Comparison of ENCODE assay signal across 35 cellular contexts in the genomic region with DNA sequence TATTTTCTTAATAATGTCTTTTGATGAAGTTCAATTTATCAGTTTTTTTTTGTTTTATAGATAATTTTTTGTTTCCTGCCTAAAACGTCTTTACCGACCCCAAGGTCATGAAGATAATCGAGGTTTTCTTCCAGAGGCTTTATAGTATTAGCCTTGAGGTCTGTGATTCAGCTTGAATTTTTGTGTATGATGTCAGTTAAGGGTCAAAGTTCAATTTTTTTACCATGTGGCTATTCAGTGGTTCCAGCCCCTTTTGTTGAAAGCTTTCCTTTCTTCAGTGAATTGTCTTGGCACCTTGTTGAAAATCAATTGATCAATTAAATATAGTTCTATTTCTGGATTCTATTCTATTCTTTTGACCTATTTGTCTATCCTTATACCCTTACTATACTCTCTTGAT. TPM values are rescaled to one million over a fixed set of nuclear protein-coding genes. Genes with fewer than 3 reads are reported as not detected.
DNase-seq lines count a peak whose midpoint lies in the region; ATAC-seq, FAIRE-seq and TF ChIP-seq lines count a peak whose summit lies in the region.
"Had no signal": no experiment of that assay in that cellular context is flagged by ENCODE, and none has a peak within 500 bp of the region (broad histone marks: within the 10 kb centered on the region; RNA-seq: fewer than 3 reads in every experiment).

No MANE protein-coding gene starts in this region.

- ATAC-seq in IMR-90 (ENCODE audit: low read depth) (no peak), HepG2 (no peak), GM19351 (IDR thresholded peaks at IDR 0.05; ENCODE audit: unreplicated experiment) (no peak)
- ATAC-seq: left ventricle myocardium superior; natural killer cell treated with Interleukin-12 subunit alpha and Interleukin-12 subunit beta and Interleukin-15 and Interleukin-18, amount 100 ng/mL, for 72 hours; Panc1; T-cell had no signal

- POLR2A ChIA-PET in IMR-90 (lab: Charles Lee; ENCODE audit: unreplicated experiment) = no interaction called here
- POLR2A ChIA-PET in HepG2 (lab: Yijun Ruan, JAX) = no interaction called here

- no TSS peak for BruUV-seq in IMR-90 (replicated peaks; lab: Mats Ljungman, UMichigan)
- BruUV-seq in HepG2 (replicated peaks; lab: Mats Ljungman, UMichigan) = no TSS peak

- peaks cover 5 to 10% of the 10 kb centered on the region in 2 experiments; a peak in 3 of 4 replicates for H3K79me1 ChIP-seq in IMR-90 (ENCODE audit: low read depth in 1 of 2, low read length in 2 of 2)

- H3K9me3 ChIP-seq in IMR-90 (ENCODE audit: control insufficient read depth, insufficient read depth, low read length) (no peaks in the 10 kb centered on the region), astrocyte (ENCODE audit: insufficient read depth, low read depth, low read length) (no peaks in the 10 kb centered on the region), HepG2 (ENCODE audit: low read length) (no peaks in the 10 kb centered on the region)
- H3K9me3 ChIP-seq: esophagus muscularis mucosa, stomach, thyroid gland had no signal

- no peaks in the 10 kb centered on the region for H4K20me1 ChIP-seq in IMR-90 (ENCODE audit: insufficient read depth, low read length)
- H4K20me1 ChIP-seq in astrocyte (ENCODE audit: insufficient read depth, low read length) = no peaks in the 10 kb centered on the region
- H4K20me1 ChIP-seq in HepG2 (ENCODE audit: insufficient read depth, low read length) = no peaks in the 10 kb centered on the region

- no peaks in the 10 kb centered on the region for H3K27me3 ChIP-seq in ACC112 (ENCODE audit: insufficient read depth, low read length)
- H3K27me3 ChIP-seq in IMR-90 (ENCODE audit: control insufficient read depth, insufficient read depth, low read length) = no peaks in the 10 kb centered on the region
- no peaks in the 10 kb centered on the region for H3K27me3 ChIP-seq in astrocyte (ENCODE audit: insufficient read depth, low read length)
- no peaks in the 10 kb centered on the region for H3K27me3 ChIP-seq in HepG2 (ENCODE audit: control insufficient read depth in 1 of 2, insufficient read depth in 2 of 2, low read length in 2 of 2)
- H3K27me3 ChIP-seq: thyroid gland had no signal

- H3K23ac ChIP-seq in IMR-90 (ENCODE audit: low read depth, low read length) = no peak overlapping the region

- H3K79me2 ChIP-seq in ACC112 (ENCODE audit: control insufficient read depth, insufficient read depth, low read length, unreplicated experiment) = peaks cover 18% of the 10 kb centered on the region
- no peaks in the 10 kb centered on the region for H3K79me2 ChIP-seq in astrocyte (ENCODE audit: insufficient read depth, low read length)
- H3K79me2 ChIP-seq in HepG2 (ENCODE audit: insufficient read depth, low read length) = peaks cover 18% of the 10 kb centered on the region

- H2BK20ac ChIP-seq in IMR-90 (ENCODE audit: low read depth, low read length) = no peak overlapping the region

- H3K4me3 ChIP-seq in ACC112 (ENCODE audit: low read depth, low read length) = no peak overlapping the region
- no peak overlapping the region for H3K4me3 ChIP-seq in IMR-90 (ENCODE audit: insufficient read depth, low read depth, low read length)
- H3K4me3 ChIP-seq in astrocyte (ENCODE audit: insufficient read depth, low read depth, low read length) = no peak overlapping the region
- no peak overlapping the region for H3K4me3 ChIP-seq in HepG2 (replicated peaks in 1 of 3; ENCODE audit: insufficient read depth in 1 of 3, low read depth in 2 of 3, low read length in 3 of 3)
- H3K4me3 ChIP-seq: esophagus muscularis mucosa, smooth muscle cell, stomach, thyroid gland had no signal

- 0 out of 2 replicates have a peak, but pooled peaks cover 2% of the 10 kb centered on the region for H3K9me1 ChIP-seq in IMR-90 (ENCODE audit: insufficient read depth, low read length)

- DNase-seq in IMR-90 = peak; percentile 47
- DNase-seq in astrocyte (ENCODE audit: low read depth) = peak; percentile 26
- peak; percentile 41 for DNase-seq in HepG2 (ENCODE audit: low spot score)
- no peak for DNase-seq in mesenteric fat pad (ENCODE audit: low spot score)
- no peak for DNase-seq in NCI-H69 (lab: John Stamatoyannopoulos, UW)
- DNase-seq in activated CD4-positive, alpha-beta T cell treated with anti-CD3 and anti-CD28 coated beads for 4 hours = no peak
- DNase-seq: activated CD4-positive, alpha-beta T cell treated with anti-CD3 and anti-CD28 coated beads, Interleukin-2, amount 50 U/mL, for 48 hours; activated CD4-positive, CD25-positive, alpha-beta regulatory T cell; activated naive CD4-positive, alpha-beta T cell treated with anti-CD3 and anti-CD28 coated beads for 36 hours; AML-193; amniotic stem cell; CD4-positive, alpha-beta T cell; DMS 273 treated with DMSO at 0.1 percent for 48 hours; GDM1; H9; left ventricle myocardium superior; midbrain; NCI-H1048; NCI-H1694 treated with DMSO at 0.1 percent for 48 hours; NCI-H2171 treated with DMSO at 0.1 percent for 48 hours; NCI-H524 treated with DMSO at 0.1 percent for 48 hours; NK-92 treated with Interleukin-12 subunit alpha and Interleukin-12 subunit beta, amount 100 ng/mL, for 24 hours; stimulated activated CD4-positive, alpha-beta T cell treated with anti-CD3 and anti-CD28 coated beads, Interleukin-2, amount 100 ng/mL, for 24 hours; stomach; T-cell; thyroid gland had no signal

- H2BK15ac ChIP-seq in IMR-90 (ENCODE audit: low read depth, low read length) = no peak overlapping the region

- peaks cover 3% of the 10 kb centered on the region for H3K36me3 Mint-ChIP-seq in astrocyte (ENCODE audit: low read depth, unreplicated experiment)
- H3K36me3 Mint-ChIP-seq: natural killer cell treated with Interleukin-12 subunit alpha and Interleukin-12 subunit beta and Interleukin-15 and Interleukin-18, amount 100 ng/mL, for 72 hours; T-cell had no signal

- no peak overlapping the region for H2AFZ ChIP-seq in ACC112 (ENCODE audit: low read length, unreplicated experiment)
- H2AFZ ChIP-seq in IMR-90 (replicated peaks; ENCODE audit: low read length, poor library complexity) = no peak overlapping the region
- H2AFZ ChIP-seq in astrocyte (ENCODE audit: low read depth, low read length) = no peak overlapping the region
- no peak overlapping the region for H2AFZ ChIP-seq in HepG2 (ENCODE audit: low read length)

- no peak overlapping the region for H2BK120ac ChIP-seq in IMR-90 (ENCODE audit: low read depth, low read length)

- H2AK9ac ChIP-seq in IMR-90 (replicated peaks; ENCODE audit: low read depth, low read length, poor library complexity) = no peak overlapping the region

- peak overlapping the region; percentile 12 for H3K27ac Mint-ChIP-seq in astrocyte (ENCODE audit: unreplicated experiment)
- H3K27ac Mint-ChIP-seq: activated naive CD4-positive, alpha-beta T cell treated with anti-CD3 and anti-CD28 coated beads for 36 hours; CD4-positive, alpha-beta T cell; dendritic cell treated with granulocyte-macrophage colony-stimulating factor and Interleukin-4, amounts not matched to agents 40 ng/mL and 50 ng/mL, for 4 days; H9; natural killer cell treated with Interleukin-12 subunit alpha and Interleukin-12 subunit beta and Interleukin-15 and Interleukin-18, amount 100 ng/mL, for 72 hours; T-cell had no signal

- H3K4me1 ChIP-seq in ACC112 (ENCODE audit: control insufficient read depth, insufficient read depth, low read length, unreplicated experiment) (peaks cover 19% of the 10 kb centered on the region), IMR-90 (ENCODE audit: control insufficient read depth, insufficient read depth, low read length) (peaks cover 2% of the 10 kb centered on the region), astrocyte (ENCODE audit: insufficient read depth, low read length) (peaks cover 17% of the 10 kb centered on the region), HepG2 (ENCODE audit: insufficient read depth, low read length) (peaks cover 33% of the 10 kb centered on the region)

- intact Hi-C loops in IMR-90 (cut with micrococcal nuclease) = loop anchor here (10.0 kb wide), 2 partner anchors 429 to 1569 kb away; partner anchors contain the start of gene DERA
- intact Hi-C loops in HepG2 (cut with micrococcal nuclease; ENCODE audit: unreplicated experiment) = no loop called here

- H3K27ac ChIP-seq in ACC112 (ENCODE audit: low read depth, low read length) = peak overlapping the region; percentile 12; the same call in 1 of the 2 replicates
- no peak overlapping the region for H3K27ac ChIP-seq in IMR-90 (ENCODE audit: insufficient read depth, low read length)
- no peak overlapping the region for H3K27ac ChIP-seq in astrocyte (ENCODE audit: low read depth, low read length)
- no peak overlapping the region for H3K27ac ChIP-seq in HepG2 (ENCODE audit: extremely low read length, insufficient read depth, low read length)
- H3K27ac ChIP-seq: esophagus muscularis mucosa, stomach, thyroid gland had no signal

- H3K9ac ChIP-seq in IMR-90 (ENCODE audit: low read depth, low read length) = no peak overlapping the region
- H3K9ac ChIP-seq in astrocyte (ENCODE audit: low read length) = no peak overlapping the region
- H3K9ac ChIP-seq in HepG2 (ENCODE audit: insufficient read depth, low read depth, low read length) = no peak overlapping the region

- no peaks in the 10 kb centered on the region for H3K27me3 Mint-ChIP-seq in astrocyte (ENCODE audit: low read depth, unreplicated experiment)
- H3K27me3 Mint-ChIP-seq: dendritic cell treated with granulocyte-macrophage colony-stimulating factor and Interleukin-4, amounts not matched to agents 40 ng/mL and 50 ng/mL, for 4 days; natural killer cell treated with Interleukin-12 subunit alpha and Interleukin-12 subunit beta and Interleukin-15 and Interleukin-18, amount 100 ng/mL, for 72 hours had no signal

- dilution Hi-C loops in IMR-90 (cut with HindIII; ENCODE audit: low sequenced_read_pairs, unreplicated experiment) = no loop called here

- H3K36me3 ChIP-seq in ACC112 (ENCODE audit: insufficient read depth, low read length) = no peaks in the 10 kb centered on the region
- no peaks in the 10 kb centered on the region for H3K36me3 ChIP-seq in IMR-90 (ENCODE audit: control insufficient read depth, insufficient read depth, low read length)
- H3K36me3 ChIP-seq in astrocyte (ENCODE audit: insufficient read depth, low read length) = no peaks in the 10 kb centered on the region
- H3K36me3 ChIP-seq in HepG2 (replicated peaks in 1 of 2; ENCODE audit: control insufficient read depth in 1 of 2, insufficient read depth in 2 of 2, low read length in 2 of 2) = no peaks in the 10 kb centered on the region
- H3K36me3 ChIP-seq: esophagus muscularis mucosa, stomach, thyroid gland had no signal

- H3K9me3 Mint-ChIP-seq in astrocyte (ENCODE audit: unreplicated experiment) = peaks cover 5% of the 10 kb centered on the region
- H3K9me3 Mint-ChIP-seq: activated naive CD4-positive, alpha-beta T cell treated with anti-CD3 and anti-CD28 coated beads for 36 hours; dendritic cell treated with granulocyte-macrophage colony-stimulating factor and Interleukin-4, amounts not matched to agents 40 ng/mL and 50 ng/mL, for 4 days; H9; natural killer cell treated with Interleukin-12 subunit alpha and Interleukin-12 subunit beta and Interleukin-15 and Interleukin-18, amount 100 ng/mL, for 72 hours had no signal

- in situ Hi-C loops in IMR-90 (cut with MboI; ENCODE audit: low sequenced_read_pairs) = no loop called here
- in situ Hi-C loops in HepG2 (cut with HindIII; ENCODE audit: extremely low pct_ligation_motif_present, low pct_unique_long_range_greater_than_20kb) = no loop called here

- no peak overlapping the region for H3K4me3 Mint-ChIP-seq in astrocyte (ENCODE audit: unreplicated experiment)
- H3K4me3 Mint-ChIP-seq: activated naive CD4-positive, alpha-beta T cell treated with anti-CD3 and anti-CD28 coated beads for 36 hours; CD4-positive, alpha-beta T cell; dendritic cell treated with granulocyte-macrophage colony-stimulating factor and Interleukin-4, amounts not matched to agents 40 ng/mL and 50 ng/mL, for 4 days; H9; natural killer cell treated with Interleukin-12 subunit alpha and Interleukin-12 subunit beta and Interleukin-15 and Interleukin-18, amount 100 ng/mL, for 72 hours; T-cell had no signal

- H2BK5ac ChIP-seq in IMR-90 (ENCODE audit: low read depth, low read length, poor library complexity, severe bottlenecking) = no peak overlapping the region

- H4K8ac ChIP-seq in IMR-90 (ENCODE audit: low read depth in 2 of 2, low read length in 2 of 2) = no peak overlapping the region

- H3K4me1 Mint-ChIP-seq in astrocyte (ENCODE audit: low read depth, unreplicated experiment) = peaks cover 19% of the 10 kb centered on the region
- H3K4me1 Mint-ChIP-seq: T-cell had no signal

- no peak for TF ChIP-seq POLR2A in IMR-90 (IDR thresholded peaks at IDR 0.05; ENCODE audit: low read depth, low read length)
- TF ChIP-seq POLR2A in HepG2 (IDR thresholded peaks at IDR 0.05; ENCODE audit: insufficient read depth in 1 of 2, low read depth in 2 of 2, low read length in 2 of 2) = no peak

- H4K5ac ChIP-seq in IMR-90 (ENCODE audit: low read depth, low read length) = no peak overlapping the region

- H3K56ac ChIP-seq in IMR-90 (ENCODE audit: extremely low read depth, insufficient read depth, low read length) = no peak overlapping the region

- H2AK5ac ChIP-seq in IMR-90 (ENCODE audit: low read depth, low read length) = no peak overlapping the region

- no CpG with 5 or more reads among the region's 3 CpGs for WGBS in IMR-90 (ENCODE audit: extremely low coverage in 2 of 2, insufficient read length in 1 of 2), 2 experiments
- WGBS in HepG2 (ENCODE audit: low lambda C conversion rate) = 2% methylated on average over 3 of the region's 3 CpGs

- TF ChIP-seq EP300 in HepG2 (IDR thresholded peaks at IDR 0.05; ENCODE audit: low read depth in 2 of 2, low read length in 2 of 2) (no peak), HepG2 (CRISPR knock-in tag; IDR thresholded peaks at IDR 0.05; ENCODE audit: borderline replicate concordance) (no peak)

- no peak overlapping the region for H3K18ac ChIP-seq in IMR-90 (ENCODE audit: low read depth, low read length)

- no peak overlapping the region for H4K91ac ChIP-seq in IMR-90 (ENCODE audit: insufficient read depth, low read depth, low read length)

- H3K14ac ChIP-seq in IMR-90 (replicated peaks; ENCODE audit: low read depth, low read length) = no peak overlapping the region

- TF ChIP-seq RAD21 in IMR-90 (IDR thresholded peaks at IDR 0.05; ENCODE audit: low read length) (no peak), HepG2 (CRISPR knock-in tag; IDR thresholded peaks at IDR 0.05) (no peak)

- H3K4me2 ChIP-seq in IMR-90 (ENCODE audit: low read depth, low read length) (no peak overlapping the region), astrocyte (ENCODE audit: low read length) (no peak overlapping the region), HepG2 (ENCODE audit: low read depth, low read length) (peak overlapping the region; percentile 37; the same call in 1 of the 2 replicates)
- H3K4me2 ChIP-seq: smooth muscle cell had no signal

- no peak for TF ChIP-seq CTCF in IMR-90 (conservative IDR thresholded peaks at IDR 0.05; ENCODE audit: low read depth, low read length)
- no peak for TF ChIP-seq CTCF in astrocyte (IDR thresholded peaks at IDR 0.05; ENCODE audit: insufficient read depth, low read depth, low read length)
- no peak for TF ChIP-seq CTCF in HepG2 (CRISPR knock-in tag; IDR thresholded peaks at IDR 0.05)

- CTCF ChIA-PET in IMR-90 (lab: Yijun Ruan, JAX) = no interaction called here
- CTCF ChIA-PET in HepG2 (lab: Yijun Ruan, JAX; ENCODE audit: low intra/inter-chr PET ratio, low total read pairs) = no interaction called here

- H3K4ac ChIP-seq in IMR-90 (ENCODE audit: low read depth, low read length) = no peak overlapping the region

- no peak for FAIRE-seq in astrocyte (lab: Jason Lieb, UNC)
- no peak for FAIRE-seq in HepG2 (lab: Jason Lieb, UNC)
- FAIRE-seq: bronchial epithelial cell, islet of Langerhans had no signal

RNA-seq across cellular contexts. Expression of gene MGST1, which starts 3.2 kb away (rescaled TPM):
- 87.2 and 105 TPM in 2 replicates for total RNA-seq in IMR-90 (2012; rRNA removed)
- polyA plus RNA-seq in IMR-90 (2012; rRNA removed) = 260 and 280 TPM in 2 replicates
- polyA plus RNA-seq in IMR-90 (2012; cell fraction: cytosol; rRNA removed) = 124 and 435 TPM in 2 replicates
- 20.5 and 132 TPM in 2 replicates for polyA plus RNA-seq in IMR-90 (2012; cell fraction: nucleus; rRNA removed; ENCODE audit: low replicate concordance)
- 73.5 and 104 TPM in 2 replicates for total RNA-seq in astrocyte
- 96.0 and 119 TPM in 2 replicates for total RNA-seq in HepG2 (2016; rRNA removed; fragmentation: Illumina TruSeq; extraction: Trizol)
- 43.0 and 57.9 TPM in 2 replicates for total RNA-seq in HepG2 (2016; cell fraction: cytosol; rRNA removed; fragmentation: Illumina TruSeq; extraction: Trizol; ENCODE audit: low read depth)
- total RNA-seq in HepG2 (2016; cell fraction: insoluble cytoplasmic fraction; rRNA removed; fragmentation: Illumina TruSeq; extraction: Trizol) = 85.5 and 124 TPM in 2 replicates
- total RNA-seq in HepG2 (2016; cell fraction: membrane; rRNA removed; fragmentation: Illumina TruSeq; extraction: Trizol) = 67.6 and 68.8 TPM in 2 replicates
- 147 and 150 TPM in 2 replicates for total RNA-seq in HepG2 (2016; cell fraction: nucleus; rRNA removed; fragmentation: Illumina TruSeq; extraction: Trizol)
- polyA plus RNA-seq in HepG2 (2011; rRNA removed) = 109 and 152 TPM in 2 replicates
- 77.4 and 102 TPM in 2 replicates for polyA plus RNA-seq in HepG2 (2011; cell fraction: cytosol; rRNA removed)
- 21.1 and 35.4 TPM in 2 replicates for polyA plus RNA-seq in HepG2 (2011; cell fraction: nucleus; rRNA removed)
- polyA plus RNA-seq in HepG2 (2012) = 130 and 168 TPM in 2 replicates
- polyA plus RNA-seq in HepG2 (2016; cell fraction: cytosol; fragmentation: Illumina TruSeq; extraction: Trizol; ENCODE audit: low read depth) = 129 and 148 TPM in 2 replicates
- 275 and 282 TPM in 2 replicates for polyA plus RNA-seq in HepG2 (2016; cell fraction: insoluble cytoplasmic fraction; fragmentation: Illumina TruSeq; extraction: Trizol; ENCODE audit: low read depth)
- 145 and 157 TPM in 2 replicates for polyA plus RNA-seq in HepG2 (2016; cell fraction: membrane; fragmentation: Illumina TruSeq; extraction: Trizol; ENCODE audit: low read depth)
- 447 and 475 TPM in 2 replicates for polyA plus RNA-seq in HepG2 (2016; cell fraction: nucleus; fragmentation: Illumina TruSeq; extraction: Trizol; ENCODE audit: insufficient read depth, low read depth)
- polyA minus RNA-seq in HepG2 (2011; rRNA and poly(A)+ RNA removed; ENCODE audit: low replicate concordance) = 118 and 242 TPM in 2 replicates
- 51.3 and 69.3 TPM in 2 replicates for polyA minus RNA-seq in HepG2 (2011; cell fraction: cytosol; rRNA and poly(A)+ RNA removed)
- polyA minus RNA-seq in HepG2 (2011; cell fraction: nucleus; rRNA and poly(A)+ RNA removed) = 47.0 and 48.3 TPM in 2 replicates
- total RNA-seq in mesenteric fat pad = 1,962 TPM
- total RNA-seq: activated naive CD4-positive, alpha-beta T cell treated with anti-CD3 and anti-CD28 coated beads for 36 hours had no signal

Comparison
In these comparisons a context has a peak if more than half of its experiments do, and no peak if none do; other contexts are left out.
1. DNase-seq: peak in IMR-90 (single experiment), astrocyte (single experiment) and HepG2 (single experiment); none in mesenteric fat pad (single experiment), NCI-H69 (single experiment) and activated CD4-positive, alpha-beta T cell treated with anti-CD3 and anti-CD28 coated beads for 4 hours (0 of 2).
2. RNA of gene MGST1, which starts 3.2 kb away (total RNA-seq): 1,962 TPM in mesenteric fat pad (single experiment); 43.0 to 150 TPM in HepG2, 87.2 to 105 TPM in IMR-90 and 73.5 to 104 TPM in astrocyte; every median in the first group is over 10 times any median in the second.